In the genomic region with DNA sequence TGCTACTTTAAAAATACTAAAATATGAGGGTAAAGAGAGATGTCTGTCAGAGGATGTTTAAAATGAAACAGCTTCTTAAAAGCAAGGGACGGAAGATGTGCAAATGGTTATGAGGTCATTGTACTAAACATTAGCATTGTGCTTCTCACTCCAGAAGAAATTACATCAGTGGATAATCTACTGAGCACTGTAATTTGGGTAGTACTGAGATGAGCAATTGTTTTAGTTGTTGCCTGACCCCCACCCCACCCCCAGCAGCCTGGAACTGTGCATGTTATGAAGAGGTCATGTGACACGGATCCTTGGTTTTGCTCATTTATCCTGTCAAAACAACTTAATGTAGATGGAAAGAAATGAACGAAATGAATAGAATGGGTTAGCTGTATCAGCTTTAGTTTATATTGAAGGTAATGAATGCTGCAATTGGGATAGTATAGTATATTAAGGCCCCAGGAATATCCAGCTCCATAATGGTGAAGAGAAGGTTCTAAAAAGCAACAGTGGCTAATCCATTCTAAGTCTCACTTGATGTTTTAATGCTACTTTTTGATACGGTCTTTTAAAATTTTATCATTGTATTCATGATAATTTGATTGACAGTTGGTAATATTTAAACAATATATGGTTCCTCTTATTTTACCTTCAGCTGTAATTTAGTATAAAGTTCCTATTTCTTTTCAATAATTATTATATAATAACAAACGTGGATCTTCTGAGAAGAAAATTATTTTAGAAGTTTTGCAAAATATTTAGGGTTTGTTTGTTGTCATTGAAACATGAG, we compare ENCODE assay signal across 11 cellular contexts. TPM values are rescaled to one million over a fixed set of nuclear protein-coding genes. Genes with fewer than 3 reads are reported as not detected.
DNase-seq lines count a peak whose midpoint lies in the region; ATAC-seq and TF ChIP-seq lines count a peak whose summit lies in the region.
"Had no signal": no experiment of that assay in that cellular context is flagged by ENCODE, and none has a peak within 500 bp of the region (broad histone marks: within the 10 kb centered on the region; RNA-seq: fewer than 3 reads in every experiment).

No MANE protein-coding gene starts in this region.

- POLR2A ChIA-PET in CD8-positive, alpha-beta memory T cell (lab: Charles Lee): interaction anchor here (1.2 to 1.9 kb wide), 2 partner anchors 38 to 59 kb away, joined by 3 to 4 read pairs; a partner anchor contains a TSS
- POLR2A ChIA-PET in activated CD4-positive, alpha-beta memory T cell treated with anti-CD3 and anti-CD28 coated beads for 36 hours (lab: Charles Lee): interaction anchor here (0.6 to 1.4 kb wide), 4 partner anchors 9 to 60 kb away, joined by 3 to 8 read pairs (median 4); a partner anchor contains a TSS

- peaks cover 66 to 83% (median 82%) of the 10 kb centered on the region in 3 donors for H3K4me1 Mint-ChIP-seq in CD8-positive, alpha-beta memory T cell
- peaks cover 70% of the 10 kb centered on the region for H3K4me1 Mint-ChIP-seq in activated CD4-positive, alpha-beta memory T cell treated with anti-CD3 and anti-CD28 coated beads for 36 hours (ENCODE audit: low read depth)

- H3K27me3 ChIP-seq in CD8-positive, alpha-beta memory T cell (ENCODE audit: insufficient read depth, low read length, poor library complexity, severe bottlenecking): no peaks in the 10 kb centered on the region
- H3K27me3 ChIP-seq in osteoblast (ENCODE audit: insufficient read depth, low read length): no peaks in the 10 kb centered on the region
- no peaks in the 10 kb centered on the region for H3K27me3 ChIP-seq in vagina

- no peaks in the 10 kb centered on the region for H3K9me3 Mint-ChIP-seq in CD8-positive, alpha-beta memory T cell
- H3K9me3 Mint-ChIP-seq in activated CD4-positive, alpha-beta memory T cell treated with anti-CD3 and anti-CD28 coated beads for 36 hours: no peaks in the 10 kb centered on the region

- peak overlapping the region in 6 of 7 donors; percentile 25 to 67 (median 46) for H3K4me3 Mint-ChIP-seq in CD8-positive, alpha-beta memory T cell
- H3K4me3 Mint-ChIP-seq in activated CD4-positive, alpha-beta memory T cell treated with anti-CD3 and anti-CD28 coated beads for 36 hours: peak overlapping the region; percentile 8

- H3K27ac Mint-ChIP-seq in CD8-positive, alpha-beta memory T cell: peak overlapping the region; percentile 45 to 90 (median 74)
- H3K27ac Mint-ChIP-seq in activated CD4-positive, alpha-beta memory T cell treated with anti-CD3 and anti-CD28 coated beads for 36 hours: peak overlapping the region; percentile 15

- H3K9me3 ChIP-seq in CD8-positive, alpha-beta memory T cell (ENCODE audit: low read length): no peaks in the 10 kb centered on the region
- no peaks in the 10 kb centered on the region for H3K9me3 ChIP-seq in osteoblast (ENCODE audit: low read depth, low read length)
- H3K9me3 ChIP-seq in vagina: no peaks in the 10 kb centered on the region

- no peaks in the 10 kb centered on the region for H3K27me3 Mint-ChIP-seq in CD8-positive, alpha-beta memory T cell
- H3K27me3 Mint-ChIP-seq in activated CD4-positive, alpha-beta memory T cell treated with anti-CD3 and anti-CD28 coated beads for 36 hours: no peaks in the 10 kb centered on the region

- H3K36me3 Mint-ChIP-seq in CD8-positive, alpha-beta memory T cell: peaks cover 0 to 18% (median 1%) of the 10 kb centered on the region in 3 donors
- H3K36me3 Mint-ChIP-seq in activated CD4-positive, alpha-beta memory T cell treated with anti-CD3 and anti-CD28 coated beads for 36 hours: peaks cover 2% of the 10 kb centered on the region

- TF ChIP-seq CTCF in osteoblast (IDR thresholded peaks at IDR 0.05; ENCODE audit: extremely low read depth, low read depth, low read length): no peak
- TF ChIP-seq CTCF in vagina (IDR thresholded peaks at IDR 0.05): no peak

- intact Hi-C loops in activated CD4-positive, alpha-beta memory T cell treated with anti-CD3 and anti-CD28 coated beads for 36 hours (cut with micrococcal nuclease): loop anchor here (1.0 to 10.0 kb wide), 6 partner anchors 16 to 784 kb away; a partner anchor contains a TSS
- intact Hi-C loops in vagina (cut with DNase I): loop anchor here (2.0 to 5.0 kb wide), 2 partner anchors 59 to 240 kb away; a partner anchor contains a TSS

- H2AFZ ChIP-seq in osteoblast (ENCODE audit: low read length): no peak overlapping the region

- CTCF ChIA-PET in CD8-positive, alpha-beta memory T cell (lab: Charles Lee): interaction anchor here (0.8 to 2.4 kb wide), 9 partner anchors 30 to 241 kb away, joined by 3 to 11 read pairs (median 4); a partner anchor contains a TSS
- CTCF ChIA-PET in activated CD4-positive, alpha-beta memory T cell treated with anti-CD3 and anti-CD28 coated beads for 36 hours (lab: Charles Lee): interaction anchor here (0.6 to 8.3 kb wide), 11 partner anchors 11 to 241 kb away, joined by 3 to 123 read pairs (median 7); a partner anchor contains a TSS

- peaks cover 58% of the 10 kb centered on the region for H3K4me1 ChIP-seq in CD8-positive, alpha-beta memory T cell (ENCODE audit: insufficient read depth, low read length)
- peaks cover 26% of the 10 kb centered on the region for H3K4me1 ChIP-seq in osteoblast (ENCODE audit: insufficient read depth, low read length)
- H3K4me1 ChIP-seq in vagina: peaks cover 33% of the 10 kb centered on the region

- TF ChIP-seq POLR2A in vagina (IDR thresholded peaks at IDR 0.05): no peak

- H3K27ac ChIP-seq in CD8-positive, alpha-beta memory T cell (ENCODE audit: low read depth, low read length): no peak overlapping the region
- H3K27ac ChIP-seq in osteoblast (ENCODE audit: low read depth, low read length) (peak overlapping the region; percentile 3), vagina (no peak overlapping the region)

- peak overlapping the region; percentile 51 for H3K4me2 ChIP-seq in osteoblast (ENCODE audit: insufficient read depth, low read length)

- no peak for DNase-seq in CD8-positive, alpha-beta memory T cell
- peak; percentile 86 for DNase-seq in activated CD4-positive, alpha-beta memory T cell treated with anti-CD3 and anti-CD28 coated beads for 36 hours
- DNase-seq in osteoblast (ENCODE audit: insufficient read length, low spot score, missing footprints) (no peak), vagina (ENCODE audit: extremely low spot score in 2 of 2) (no peak), HK-2 (ENCODE audit: unreplicated experiment) (no peak), RPMI8226 (no peak)
- DNase-seq: cortex of kidney, DMS79, NCI-H82 had no signal

- H3K79me2 ChIP-seq in osteoblast (ENCODE audit: insufficient read depth, low read length): peaks cover 96% of the 10 kb centered on the region

- H4K20me1 ChIP-seq in osteoblast (ENCODE audit: insufficient read depth, low read length): peaks cover 34% of the 10 kb centered on the region

- ATAC-seq in GM19463 (IDR thresholded peaks at IDR 0.05; ENCODE audit: unreplicated experiment): peak; percentile 63
- ATAC-seq in HG03175 (IDR thresholded peaks at IDR 0.05; ENCODE audit: unreplicated experiment): no peak

- H3K36me3 ChIP-seq in CD8-positive, alpha-beta memory T cell (ENCODE audit: insufficient read depth, low read length): peaks cover 8% of the 10 kb centered on the region
- H3K36me3 ChIP-seq in osteoblast (ENCODE audit: insufficient read depth, low read length): peaks cover 6% of the 10 kb centered on the region
- H3K36me3 ChIP-seq in vagina: peaks cover 0 to 8% of the 10 kb centered on the region in 2 donors

- no peak overlapping the region for H3K4me3 ChIP-seq in CD8-positive, alpha-beta memory T cell (ENCODE audit: low read length)
- H3K4me3 ChIP-seq in osteoblast (ENCODE audit: insufficient read depth, low read length): no peak overlapping the region
- H3K4me3 ChIP-seq in vagina: no peak overlapping the region

RNA-seq across cellular contexts. Expression of a gene that starts 58.4 kb away (rescaled TPM):
- 100 to 1,000 TPM; 174 to 176 TPM for total RNA-seq in CD8-positive, alpha-beta memory T cell
- polyA plus RNA-seq in CD8-positive, alpha-beta memory T cell: 47.4 TPM
- total RNA-seq in activated CD4-positive, alpha-beta memory T cell treated with anti-CD3 and anti-CD28 coated beads for 36 hours: 100 to 1,000 TPM; 139 to 140 TPM
- total RNA-seq in osteoblast (110 and 127 TPM in 2 replicates), vagina (366 TPM)
